ENCODE assay signal across 8 cellular contexts in the genomic region with DNA sequence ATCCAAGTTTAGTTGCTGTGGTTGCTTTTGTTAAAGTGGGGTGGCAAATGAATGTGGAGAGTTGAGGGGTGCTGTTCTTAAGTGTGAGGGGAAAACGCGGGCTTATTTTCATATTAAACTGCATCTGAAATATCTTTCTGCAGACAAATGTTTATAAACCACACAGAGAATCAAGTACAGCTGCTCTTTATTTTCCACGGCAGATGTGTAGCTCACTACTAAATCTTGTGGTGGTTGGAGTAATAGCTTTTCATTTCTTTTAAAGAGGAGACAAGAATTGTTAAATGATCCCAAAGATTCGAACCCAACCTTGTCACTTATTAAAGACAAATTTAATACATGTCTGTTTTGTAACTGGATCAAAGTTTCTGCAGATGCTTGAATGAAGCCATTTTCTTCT. TPM values are rescaled to one million over a fixed set of nuclear protein-coding genes. Genes with fewer than 3 reads are reported as not detected.
DNase-seq lines count a peak whose midpoint lies in the region; ATAC-seq and TF ChIP-seq lines count a peak whose summit lies in the region.

No MANE protein-coding gene starts in this region.

- H3K27ac ChIP-seq in VCaP = peak overlapping the region; percentile 99

- no peaks in the 10 kb centered on the region for H3K27me3 Mint-ChIP-seq in T-helper 1 cell treated with Interleukin-12 subunit alpha and Interleukin-12 subunit beta and Interleukin-4 antibody, amounts not matched to agents 30 μg/mL and 1 μg/mL, for 36 hours (ENCODE audit: low read depth)

- CTCF ChIA-PET in GM10248 (lab: Yijun Ruan, JAX) = interaction anchor here (0.6 to 1.3 kb wide), 3 partner anchors 14 to 193 kb away, joined by 3 to 5 read pairs (median 3); no protein-coding TSS in a partner anchor

- no peak overlapping the region for H3K27ac Mint-ChIP-seq in T-helper 1 cell treated with Interleukin-12 subunit alpha and Interleukin-12 subunit beta and Interleukin-4 antibody, amounts not matched to agents 30 μg/mL and 1 μg/mL, for 36 hours

- no peak for TF ChIP-seq POLR2A in GM18505 (IDR thresholded peaks at IDR 0.05; ENCODE audit: borderline replicate concordance, extremely low read depth, insufficient read depth, insufficient read length)

- H3K36me3 Mint-ChIP-seq in T-helper 1 cell treated with Interleukin-12 subunit alpha and Interleukin-12 subunit beta and Interleukin-4 antibody, amounts not matched to agents 30 μg/mL and 1 μg/mL, for 36 hours (ENCODE audit: low read depth) = peaks cover 14% of the 10 kb centered on the region

- no peaks in the 10 kb centered on the region for H3K9me3 Mint-ChIP-seq in T-helper 1 cell treated with Interleukin-12 subunit alpha and Interleukin-12 subunit beta and Interleukin-4 antibody, amounts not matched to agents 30 μg/mL and 1 μg/mL, for 36 hours

- H3K36me3 ChIP-seq in skeletal muscle satellite cell (ENCODE audit: insufficient read depth, low read length) = peaks cover 5% of the 10 kb centered on the region

- peak overlapping the region; percentile 95 for H3K4me2 ChIP-seq in skeletal muscle satellite cell (ENCODE audit: low read length)

- peak overlapping the region; percentile 51 for H3K4me3 Mint-ChIP-seq in T-helper 1 cell treated with Interleukin-12 subunit alpha and Interleukin-12 subunit beta and Interleukin-4 antibody, amounts not matched to agents 30 μg/mL and 1 μg/mL, for 36 hours

- peak overlapping the region; percentile 92 for H3K4me3 ChIP-seq in fibroblast of the aortic adventitia (ENCODE audit: low read depth, low read length)
- H3K4me3 ChIP-seq in skeletal muscle satellite cell (ENCODE audit: low read length) = peak overlapping the region; percentile 81

- H3K27me3 ChIP-seq in skeletal muscle satellite cell (ENCODE audit: control insufficient read depth, insufficient read depth, low read length) = no peaks in the 10 kb centered on the region

- peak overlapping the region; percentile 95 for H3K9ac ChIP-seq in skeletal muscle satellite cell (ENCODE audit: low read depth, low read length)

- ATAC-seq in GM21723 (IDR thresholded peaks at IDR 0.05; ENCODE audit: unreplicated experiment) (no peak), GM18505 (IDR thresholded peaks at IDR 0.05; ENCODE audit: unreplicated experiment) (no peak)

- no peaks in the 10 kb centered on the region for H3K9me3 ChIP-seq in skeletal muscle satellite cell (replicated peaks; ENCODE audit: low read length)

- H3K4me1 Mint-ChIP-seq in T-helper 1 cell treated with Interleukin-12 subunit alpha and Interleukin-12 subunit beta and Interleukin-4 antibody, amounts not matched to agents 30 μg/mL and 1 μg/mL, for 36 hours (ENCODE audit: low read depth) = peaks cover 50% of the 10 kb centered on the region

- peaks cover 32% of the 10 kb centered on the region for H3K4me1 ChIP-seq in skeletal muscle satellite cell (ENCODE audit: control insufficient read depth, insufficient read depth, low read length)

- TF ChIP-seq CTCF in VCaP (conservative IDR thresholded peaks at IDR 0.05) (no peak), fibroblast of the aortic adventitia (IDR thresholded peaks at IDR 0.05; ENCODE audit: insufficient read depth, low read length) (no peak), GM10248 (IDR thresholded peaks at IDR 0.05; ENCODE audit: control extremely low read depth, extremely low read depth, low read depth, missing control alignments) (no peak)

- no peak for DNase-seq in T-helper 1 cell
- DNase-seq in fibroblast of the aortic adventitia (ENCODE audit: low read depth) = peak; percentile 33
- no peak for DNase-seq in GM10248 (ENCODE audit: extremely low spot score)

- POLR2A ChIA-PET in GM10248 (lab: Yijun Ruan, JAX) = interaction anchor here (0.5 to 0.6 kb wide), 2 partner anchors 20 to 457 kb away, joined by 3 to 4 read pairs; no protein-coding TSS in a partner anchor

RNA-seq across cellular contexts. Expression of gene CLTC, which starts 2.1 kb away (rescaled TPM):
- total RNA-seq in fibroblast of the aortic adventitia (ENCODE audit: low replicate concordance) = 487 and 798 TPM in 2 replicates
- 306 and 376 TPM in 2 replicates for total RNA-seq in skeletal muscle satellite cell (2012; rRNA removed)

RNA-seq across cellular contexts. Expression of gene DHX40, which starts 56.4 kb away (rescaled TPM):
- total RNA-seq in fibroblast of the aortic adventitia (ENCODE audit: low replicate concordance) = 57.2 and 68.5 TPM in 2 replicates
- total RNA-seq in skeletal muscle satellite cell (2012; rRNA removed) = 37.1 and 42.1 TPM in 2 replicates
